In genomic region chr11:123454060-123454651, GRCh38 we compare ENCODE assay signal across 9 cellular contexts. TPM values are rescaled to one million over a fixed set of nuclear protein-coding genes. Genes with fewer than 3 reads are reported as not detected.
A peak's percentile ranks its signal among the peaks of the same experiment; 100 is the strongest.
DNase-seq lines count a peak whose midpoint lies in the region; ATAC-seq lines count a peak whose summit lies in the region.
"Had no signal": no experiment of that assay in that cellular context is flagged by ENCODE, and none has a peak within 500 bp of the region (broad histone marks: within the 10 kb centered on the region; RNA-seq: fewer than 3 reads in every experiment).

No MANE protein-coding gene starts in this region.

- H3K4me3 Mint-ChIP-seq in CD4-positive, alpha-beta memory T cell: peak overlapping the region in 7 of 8 donors; percentile 4 to 78 (median 59)
- peak overlapping the region; percentile 77 to 91 for H3K4me3 Mint-ChIP-seq in activated T-cell treated with anti-CD3 and anti-CD28 coated beads, Interleukin-2, amount 50 U/mL, for 72 hours

- peaks cover 34 to 66% (median 50%) of the 10 kb centered on the region in 4 donors for H3K4me1 Mint-ChIP-seq in CD4-positive, alpha-beta memory T cell
- peaks cover 89% of the 10 kb centered on the region for H3K4me1 Mint-ChIP-seq in activated T-cell treated with anti-CD3 and anti-CD28 coated beads, Interleukin-2, amount 50 U/mL, for 72 hours (ENCODE audit: low read depth)

- H3K9me3 Mint-ChIP-seq in CD4-positive, alpha-beta memory T cell: no peaks in the 10 kb centered on the region
- H3K9me3 Mint-ChIP-seq in activated T-cell treated with anti-CD3 and anti-CD28 coated beads, Interleukin-2, amount 50 U/mL, for 72 hours: no peaks in the 10 kb centered on the region

- no peaks in the 10 kb centered on the region for H3K27me3 ChIP-seq in CD4-positive, alpha-beta memory T cell (ENCODE audit: insufficient read depth, low read length)
- H3K27me3 ChIP-seq: right lobe of liver had no signal

- DNase-seq in CD4-positive, alpha-beta memory T cell: peak; percentile 47 to 84 (median 52)
- peak; percentile 75 for DNase-seq in NCI-H69 (lab: John Stamatoyannopoulos, UW)
- peak; percentile 83 to 87 for DNase-seq in activated T-cell treated with anti-CD3 and anti-CD28 coated beads, Interleukin-2, amount 50 U/mL, for 72 hours
- DNase-seq in myocyte (ENCODE audit: low read depth): peak; percentile 89
- no peak for DNase-seq in cerebellar cortex (ENCODE audit: low spot score)
- DNase-seq: right lobe of liver had no signal

- no peak overlapping the region for H3K27ac ChIP-seq in CD4-positive, alpha-beta memory T cell (ENCODE audit: low read depth, low read length)
- H3K27ac ChIP-seq: right lobe of liver had no signal

- H3K4me3 ChIP-seq in CD4-positive, alpha-beta memory T cell (ENCODE audit: low read length in 2 of 2): no peak overlapping the region
- H3K4me3 ChIP-seq: right lobe of liver had no signal

- no peaks in the 10 kb centered on the region for H3K9me3 ChIP-seq in CD4-positive, alpha-beta memory T cell (ENCODE audit: control insufficient read depth in 1 of 2, low read length in 2 of 2)
- H3K9me3 ChIP-seq: right lobe of liver had no signal

- H3K27ac Mint-ChIP-seq in CD4-positive, alpha-beta memory T cell: peak overlapping the region; percentile 54 to 95 (median 85)
- peak overlapping the region; percentile 98 for H3K27ac Mint-ChIP-seq in activated T-cell treated with anti-CD3 and anti-CD28 coated beads, Interleukin-2, amount 50 U/mL, for 72 hours

- CTCF ChIA-PET in CD4-positive, alpha-beta memory T cell (lab: Charles Lee; ENCODE audit: partially characterized antibody): interaction anchor here (0.9 to 1.8 kb wide), 2 partner anchors 25 to 47 kb away, joined by 4 to 5 read pairs; no protein-coding TSS in a partner anchor

- intact Hi-C loops in CD4-positive, alpha-beta memory T cell (cut with micrococcal nuclease): no loop called here

- H3K36me3 Mint-ChIP-seq in CD4-positive, alpha-beta memory T cell: no peaks in the 10 kb centered on the region
- H3K36me3 Mint-ChIP-seq in activated T-cell treated with anti-CD3 and anti-CD28 coated beads, Interleukin-2, amount 50 U/mL, for 72 hours (ENCODE audit: insufficient read depth in 2 of 2): peaks cover 12 to 20% of the 10 kb centered on the region in 2 donors

- POLR2A ChIA-PET in CD4-positive, alpha-beta memory T cell (lab: Charles Lee; ENCODE audit: partially characterized antibody): interaction anchor here (1.3 to 1.7 kb wide), 2 partner anchors 15 to 22 kb away, joined by 3 to 9 read pairs; no protein-coding TSS in a partner anchor

- no peaks in the 10 kb centered on the region for H3K27me3 Mint-ChIP-seq in CD4-positive, alpha-beta memory T cell
- no peaks in the 10 kb centered on the region for H3K27me3 Mint-ChIP-seq in activated T-cell treated with anti-CD3 and anti-CD28 coated beads, Interleukin-2, amount 50 U/mL, for 72 hours (ENCODE audit: low read depth)

- peaks cover 46% of the 10 kb centered on the region for H3K4me1 ChIP-seq in CD4-positive, alpha-beta memory T cell (ENCODE audit: insufficient read depth, low read length)
- H3K4me1 ChIP-seq: right lobe of liver had no signal

- no peaks in the 10 kb centered on the region for H3K36me3 ChIP-seq in CD4-positive, alpha-beta memory T cell (ENCODE audit: insufficient read depth, low read length)
- H3K36me3 ChIP-seq: right lobe of liver had no signal

- peak; percentile 88 to 92 for ATAC-seq in activated T-cell treated with anti-CD3 and anti-CD28 coated beads, Interleukin-2, amount 50 U/mL, for 72 hours (replicated peaks in 1 of 2)
- ATAC-seq in HG03571 (IDR thresholded peaks at IDR 0.05; ENCODE audit: unreplicated experiment) (no peak), GM21723 (IDR thresholded peaks at IDR 0.05; ENCODE audit: unreplicated experiment) (no peak), GM18519 (IDR thresholded peaks at IDR 0.05; ENCODE audit: low FRiP score, unreplicated experiment) (no peak)

RNA-seq across cellular contexts. Expression of gene GRAMD1B, which starts 24.1 kb away (rescaled TPM):
- total RNA-seq in CD4-positive, alpha-beta memory T cell: 10 to 100 TPM; 19.5 to 26.0 TPM
- 1 to 10 TPM; 4.2 to 5.3 TPM for polyA plus RNA-seq in CD4-positive, alpha-beta memory T cell
- total RNA-seq in activated T-cell treated with anti-CD3 and anti-CD28 coated beads, Interleukin-2, amount 50 U/mL, for 72 hours: 100 to 1,000 TPM in 1 of 2 donors, 10 to 100 TPM in 1; 64.0 to 107 TPM
- 27.3 and 52.0 TPM in 2 replicates for total RNA-seq in myocyte
- polyA plus RNA-seq in myocyte (2012): 8.6 TPM

Comparison
In these comparisons a context has a peak if more than half of its experiments do, and no peak if none do; other contexts are left out.
1. ATAC-seq: peak in activated T-cell treated with anti-CD3 and anti-CD28 coated beads, Interleukin-2, amount 50 U/mL, for 72 hours (2 of 2); none in HG03571 (single experiment), GM21723 (single experiment) and GM18519 (single experiment).